In genomic region chr2:125745514-125745913, GRCh38 we compare ENCODE assay signal across 8 cellular contexts.
A peak's percentile ranks its signal among the peaks of the same experiment; 100 is the strongest.
DNase-seq lines count a peak whose midpoint lies in the region; ATAC-seq, FAIRE-seq and TF ChIP-seq lines count a peak whose summit lies in the region.

No MANE protein-coding gene starts in this region.

- intact Hi-C loops in colonic mucosa (cut with DNase I): loop anchor here (10.0 kb wide), 1 partner anchor 889 kb away; no protein-coding TSS in a partner anchor

- no peak overlapping the region for H3K14ac ChIP-seq in neuronal stem cell (ENCODE audit: low read length)

- no peak overlapping the region for H3K4me2 ChIP-seq in neuronal stem cell (ENCODE audit: insufficient read depth, low read length, poor library complexity, severe bottlenecking)

- no peak overlapping the region for H2BK15ac ChIP-seq in neuronal stem cell (ENCODE audit: low read length)

- H3K23ac ChIP-seq in neuronal stem cell (ENCODE audit: low read depth, low read length, poor library complexity): no peak overlapping the region

- ATAC-seq in GM21825 (IDR thresholded peaks at IDR 0.05; ENCODE audit: unreplicated experiment): no peak

- H3K36me3 ChIP-seq in colonic mucosa: no peaks in the 10 kb centered on the region
- no peaks in the 10 kb centered on the region for H3K36me3 ChIP-seq in neuronal stem cell (replicated peaks in 1 of 2; ENCODE audit: control insufficient read depth in 2 of 2, insufficient read depth in 2 of 2, low read length in 2 of 2)

- H2BK120ac ChIP-seq in neuronal stem cell (ENCODE audit: low read depth, low read length): no peak overlapping the region

- H3K79me1 ChIP-seq in neuronal stem cell (ENCODE audit: low read depth, low read length): no peaks in the 10 kb centered on the region

- WGBS in neuronal stem cell (ENCODE audit: extremely low coverage in 2 of 2, insufficient read length in 2 of 2, insufficient replicate concordance in 1 of 2), 2 donors: no CpG with 5 or more reads among the region's 4 CpGs

- no peak overlapping the region for H2AK5ac ChIP-seq in neuronal stem cell (ENCODE audit: low read depth, low read length)

- no peaks in the 10 kb centered on the region for H3K27me3 ChIP-seq in colonic mucosa
- H3K27me3 ChIP-seq in neuronal stem cell (ENCODE audit: control insufficient read depth in 3 of 3, insufficient read depth in 3 of 3, low read depth in 1 of 3, low read length in 3 of 3): no peaks in the 10 kb centered on the region

- no peak overlapping the region for H3K4me3 ChIP-seq in colonic mucosa
- H3K4me3 ChIP-seq in neuronal stem cell (ENCODE audit: low read length in 2 of 2): no peak overlapping the region

- TF ChIP-seq CTCF in colonic mucosa (IDR thresholded peaks at IDR 0.05): no peak

- DNase-seq in H4 (ENCODE audit: low spot score) (peak; percentile 33), NCI-H2227 (lab: John Stamatoyannopoulos, UW; ENCODE audit: unreplicated experiment) (peak; percentile 80), colonic mucosa (peak; percentile 45), neuronal stem cell (ENCODE audit: low spot score) (peak; percentile 65), T1000 (lab: John Stamatoyannopoulos, UW) (no peak), GM19239 (ENCODE audit: insufficient read length, low spot score) (no peak)
- no peak for DNase-seq in activated CD4-positive, alpha-beta T cell treated with anti-CD3 and anti-CD28 coated beads, Interleukin-2, amount 50 U/mL, for 4 hours

- H3K9me3 ChIP-seq in colonic mucosa (no peaks in the 10 kb centered on the region), neuronal stem cell (replicated peaks in 1 of 2; ENCODE audit: control insufficient read depth in 2 of 2, insufficient read depth in 1 of 2, low read depth in 1 of 2, low read length in 2 of 2) (no peaks in the 10 kb centered on the region)

- no peak overlapping the region for H3K9ac ChIP-seq in colonic mucosa (ENCODE audit: low read depth in 2 of 2, low read length in 2 of 2)
- no peak overlapping the region for H3K9ac ChIP-seq in neuronal stem cell (ENCODE audit: low read depth, low read length, poor library complexity)

- H3K4me1 ChIP-seq in colonic mucosa (no peaks in the 10 kb centered on the region), neuronal stem cell (ENCODE audit: control insufficient read depth in 2 of 2, insufficient read depth in 1 of 2, low read depth in 1 of 2, low read length in 2 of 2) (peaks cover 4 to 5% of the 10 kb centered on the region in 2 donors)

- no peak overlapping the region for H2BK12ac ChIP-seq in neuronal stem cell (ENCODE audit: low read length)

- no peak overlapping the region for H2AFZ ChIP-seq in neuronal stem cell (ENCODE audit: low read length)

- H3K4ac ChIP-seq in neuronal stem cell (ENCODE audit: low read length): no peak overlapping the region

- no peak overlapping the region for H2BK5ac ChIP-seq in neuronal stem cell (ENCODE audit: low read length)

- H4K91ac ChIP-seq in neuronal stem cell (ENCODE audit: low read depth, low read length, poor library complexity): no peak overlapping the region

- no peak overlapping the region for H4K8ac ChIP-seq in neuronal stem cell (ENCODE audit: low read depth, low read length)

- no peak overlapping the region for H3K18ac ChIP-seq in neuronal stem cell (ENCODE audit: low read length)

- H3K27ac ChIP-seq in colonic mucosa: no peak overlapping the region
- peak overlapping the region; percentile 44 for H3K27ac ChIP-seq in neuronal stem cell (replicated peaks; ENCODE audit: low read length)

- no peak for FAIRE-seq in GM19239 (lab: Jason Lieb, UNC)

Comparison
In these comparisons a context has a peak if more than half of its experiments do, and no peak if none do; other contexts are left out.
1. DNase-seq: peak in H4 (single experiment), NCI-H2227 (single experiment), colonic mucosa (single experiment) and neuronal stem cell (single experiment); none in T1000 (single experiment), activated CD4-positive, alpha-beta T cell treated with anti-CD3 and anti-CD28 coated beads, Interleukin-2, amount 50 U/mL, for 4 hours (0 of 2) and GM19239 (single experiment).